3 cellular contexts compared by ENCODE assay signal in the genomic region with DNA sequence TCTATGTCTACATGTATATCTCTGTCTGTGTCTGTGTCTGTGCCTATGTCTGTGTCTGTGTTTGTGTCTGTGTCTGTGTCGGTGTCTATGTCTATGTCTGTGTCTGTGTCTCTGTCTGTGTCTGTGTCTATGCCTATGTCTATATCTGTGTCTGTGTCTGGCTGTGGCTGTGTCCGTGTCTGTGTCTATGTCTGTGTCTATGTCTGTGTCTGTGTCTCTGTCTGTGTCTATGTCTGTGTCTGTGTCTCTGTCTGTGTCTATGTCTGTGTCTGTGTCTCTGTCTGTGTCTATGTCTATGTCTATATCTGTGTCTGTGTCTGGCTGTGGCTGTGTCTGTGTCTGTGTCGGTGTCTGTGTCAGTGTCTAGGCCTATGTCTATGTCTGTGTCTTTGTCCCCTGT. TPM values are rescaled to one million over a fixed set of nuclear protein-coding genes. Genes with fewer than 3 reads are reported as not detected.
"Had no signal": no experiment of that assay in that cellular context is flagged by ENCODE, and none has a peak within 500 bp of the region (broad histone marks: within the 10 kb centered on the region; RNA-seq: fewer than 3 reads in every experiment).

No MANE protein-coding gene starts in this region.

RNA-seq across cellular contexts. Expression of a gene that starts 11.1 kb away (rescaled TPM):
- total RNA-seq: activated B cell treated with CpG ODN at 0.5 μM for 24 hours; activated CD8-positive, alpha-beta T cell treated with anti-CD3 and anti-CD28 coated beads, Interleukin-2, amount 10 ng/mL, durations not matched to agents 7 days and 5 days; T-helper 2 cell treated with Interferon-gamma antibody and Interleukin-4, amounts not matched to agents 100 ng/mL and 5 ng/mL, for 36 hours had no signal
